ENCODE assay signal across 13 cellular contexts in the genomic region with DNA sequence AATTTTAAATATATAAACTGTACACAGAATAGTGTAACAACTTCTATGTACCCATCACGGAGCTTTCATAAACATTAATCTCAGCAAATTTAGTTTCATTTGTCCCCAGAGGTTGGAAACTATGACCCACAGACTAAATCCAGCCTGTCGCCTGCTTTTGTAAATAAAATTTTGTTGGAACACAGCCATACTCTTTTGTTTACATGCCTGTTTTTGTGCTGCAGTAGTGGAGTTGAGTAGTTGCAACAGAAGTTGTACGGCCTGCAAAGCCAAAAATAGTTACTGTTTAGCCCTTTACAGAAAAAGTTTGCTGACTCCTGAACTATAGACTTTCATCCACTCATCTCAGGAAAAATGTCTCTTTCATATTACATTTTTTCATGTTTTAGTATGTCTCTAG. TPM values are rescaled to one million over a fixed set of nuclear protein-coding genes. Genes with fewer than 3 reads are reported as not detected.
A peak's percentile ranks its signal among the peaks of the same experiment; 100 is the strongest.
DNase-seq lines count a peak whose midpoint lies in the region; FAIRE-seq and TF ChIP-seq lines count a peak whose summit lies in the region.
"Had no signal": no experiment of that assay in that cellular context is flagged by ENCODE, and none has a peak within 500 bp of the region (broad histone marks: within the 10 kb centered on the region; RNA-seq: fewer than 3 reads in every experiment).

No MANE protein-coding gene starts in this region.

- H3K36me3 ChIP-seq in small intestine (ENCODE audit: control insufficient read depth in 2 of 2, insufficient read depth in 2 of 2, low read length in 2 of 2): no peaks in the 10 kb centered on the region
- H3K36me3 ChIP-seq: upper lobe of left lung had no signal

- peaks cover 0 to 2% of the 10 kb centered on the region in 2 donors for H3K4me1 ChIP-seq in small intestine (ENCODE audit: control insufficient read depth in 2 of 2, insufficient read depth in 1 of 2, low read depth in 1 of 2, low read length in 1 of 2)

- DNase-seq in NCI-H510A treated with DMSO at 0.1 percent for 48 hours (lab: John Stamatoyannopoulos, UW) (peak; percentile 79), NCI-H510A (lab: John Stamatoyannopoulos, UW) (no peak), NCI-H446 treated with DMSO at 0.1 percent for 48 hours (lab: John Stamatoyannopoulos, UW) (peak; percentile 7), fibroblast of villous mesenchyme (ENCODE audit: low read depth) (peak; percentile 68), small intestine (peak; percentile 21), medulla oblongata (ENCODE audit: extremely low spot score) (no peak), SKM-1 (lab: John Stamatoyannopoulos, UW; ENCODE audit: unreplicated experiment) (no peak), HT-29 (ENCODE audit: low spot score) (no peak)
- DNase-seq: activated CD8-positive, alpha-beta T cell treated with anti-CD3 and anti-CD28 coated beads for 36 hours; activated effector memory CD4-positive, alpha-beta T cell treated with Interleukin-2 at 50 U/mL for 16 hours; mesendoderm; posterior cingulate gyrus; upper lobe of left lung had no signal

- H3K4me3 ChIP-seq in fibroblast of villous mesenchyme (ENCODE audit: low read depth, low read length) (no peak overlapping the region), small intestine (ENCODE audit: low read depth in 1 of 2, low read length in 2 of 2) (no peak overlapping the region)
- H3K4me3 ChIP-seq: upper lobe of left lung had no signal

- no peak overlapping the region for H3K27ac ChIP-seq in small intestine (ENCODE audit: low read depth in 1 of 2, low read length in 1 of 2)

- no peak for TF ChIP-seq CTCF in fibroblast of villous mesenchyme (IDR thresholded peaks at IDR 0.05; ENCODE audit: insufficient read depth, low read depth, low read length)

- H3K9me3 ChIP-seq in small intestine (ENCODE audit: control insufficient read depth, low read depth): no peaks in the 10 kb centered on the region
- H3K9me3 ChIP-seq: upper lobe of left lung had no signal

- H3K27me3 ChIP-seq in small intestine (ENCODE audit: control insufficient read depth in 2 of 2, insufficient read depth in 2 of 2, low read length in 2 of 2): peaks cover 0 to 3% of the 10 kb centered on the region in 2 donors
- H3K27me3 ChIP-seq: upper lobe of left lung had no signal

- no peak for FAIRE-seq in small intestine (lab: Jason Lieb, UNC)

- WGBS in small intestine, 3 donors: 11 to 25% (median 20%) methylated on average over 3 of the region's 3 CpGs

RNA-seq across cellular contexts. Expression of a gene that starts 39.8 kb away (rescaled TPM):
- 16.8 and 19.0 TPM in 2 replicates for total RNA-seq in fibroblast of villous mesenchyme
- 10 to 100 TPM; 10.6 to 13.6 (median 12.4) TPM for polyA plus RNA-seq in small intestine
- 6.1 and 10.3 TPM in 2 replicates for total RNA-seq in HT-29 (2014; rRNA removed; shearing (Covaris generic))

RNA-seq across cellular contexts. Expression of a gene that starts 42.3 kb away (rescaled TPM):
- 3.9 and 6.5 TPM in 2 replicates for total RNA-seq in fibroblast of villous mesenchyme
- polyA plus RNA-seq in small intestine: 1 to 10 TPM in 2 of 3 donors, under 1 TPM in 1; 0.87 to 1.6 (median 1.4) TPM
- not detected in 2 replicates for total RNA-seq in HT-29 (2014; rRNA removed; shearing (Covaris generic))

Comparison
In these comparisons a context has a peak if more than half of its experiments do, and no peak if none do; other contexts are left out.
1. DNase-seq: peak in NCI-H510A treated with DMSO at 0.1 percent for 48 hours (single experiment), NCI-H446 treated with DMSO at 0.1 percent for 48 hours (single experiment), fibroblast of villous mesenchyme (single experiment) and small intestine (single experiment); none in NCI-H510A (single experiment), medulla oblongata (single experiment), SKM-1 (single experiment) and HT-29 (single experiment).